In genomic region chr9:14993061-14993800, GRCh38 we compare ENCODE assay signal across 8 cellular contexts.
DNase-seq lines count a peak whose midpoint lies in the region; ATAC-seq and TF ChIP-seq lines count a peak whose summit lies in the region.

No MANE protein-coding gene starts in this region.

- no peaks in the 10 kb centered on the region for H3K9me3 ChIP-seq in esophagus squamous epithelium

- H3K36me3 Mint-ChIP-seq in activated T-cell treated with anti-CD3 and anti-CD28 coated beads, Interleukin-2, amount 50 U/mL, for 24 hours (ENCODE audit: low read depth) = no peaks in the 10 kb centered on the region

- peak overlapping the region; percentile 80 for H3K4me3 Mint-ChIP-seq in activated T-cell treated with anti-CD3 and anti-CD28 coated beads, Interleukin-2, amount 50 U/mL, for 24 hours

- no peak overlapping the region for H3K27ac ChIP-seq in esophagus squamous epithelium

- WGBS in esophagus squamous epithelium, 2 donors = 23 to 34% methylated on average over 16 to 25 of the region's 49 CpGs

- H3K9me3 Mint-ChIP-seq in activated T-cell treated with anti-CD3 and anti-CD28 coated beads, Interleukin-2, amount 50 U/mL, for 24 hours = peaks cover 3% of the 10 kb centered on the region

- H3K27me3 Mint-ChIP-seq in activated T-cell treated with anti-CD3 and anti-CD28 coated beads, Interleukin-2, amount 50 U/mL, for 24 hours = peaks cover 3% of the 10 kb centered on the region

- DNase-seq in GOT3 (lab: John Stamatoyannopoulos, UW) (peak; percentile 7), NCI-H69 (lab: John Stamatoyannopoulos, UW) (peak; percentile 96), esophagus squamous epithelium (lab: John Stamatoyannopoulos, UW) (no peak), mucosa of gallbladder (ENCODE audit: low spot score) (peak; percentile 85)
- peak; percentile 74 for DNase-seq in activated T-cell treated with anti-CD3 and anti-CD28 coated beads, Interleukin-2, amount 50 U/mL, for 24 hours
- peak; percentile 20 to 22 for DNase-seq in stimulated activated CD8-positive, alpha-beta memory T cell treated with anti-CD3 and anti-CD28 coated beads, Interleukin-2, amount 100 ng/mL, for 48 hours (ENCODE audit: low read depth in 2 of 2)

- TF ChIP-seq POLR2A in esophagus squamous epithelium (IDR thresholded peaks at IDR 0.05) = no peak

- peak overlapping the region; percentile 29 to 72 (median 54) for H3K4me3 ChIP-seq in esophagus squamous epithelium

- TF ChIP-seq CTCF in esophagus squamous epithelium (IDR thresholded peaks at IDR 0.05) = no peak

- ATAC-seq in GM18520 (IDR thresholded peaks at IDR 0.05; ENCODE audit: unreplicated experiment) (no peak), HG03439 (IDR thresholded peaks at IDR 0.05; ENCODE audit: unreplicated experiment) (no peak)

- peak overlapping the region; percentile 3 for H3K27ac Mint-ChIP-seq in activated T-cell treated with anti-CD3 and anti-CD28 coated beads, Interleukin-2, amount 50 U/mL, for 24 hours

- intact Hi-C loops in esophagus squamous epithelium (cut with DNase I) = no loop called here

- no peaks in the 10 kb centered on the region for H3K27me3 ChIP-seq in esophagus squamous epithelium

- peaks cover 0 to 14% (median 0%) of the 10 kb centered on the region in 3 donors for H3K4me1 ChIP-seq in esophagus squamous epithelium

- H3K4me1 Mint-ChIP-seq in activated T-cell treated with anti-CD3 and anti-CD28 coated beads, Interleukin-2, amount 50 U/mL, for 24 hours (ENCODE audit: low read depth) = peaks cover 28% of the 10 kb centered on the region

- H3K36me3 ChIP-seq in esophagus squamous epithelium = no peaks in the 10 kb centered on the region
